1 cellular context compared by ENCODE assay signal in the genomic region with DNA sequence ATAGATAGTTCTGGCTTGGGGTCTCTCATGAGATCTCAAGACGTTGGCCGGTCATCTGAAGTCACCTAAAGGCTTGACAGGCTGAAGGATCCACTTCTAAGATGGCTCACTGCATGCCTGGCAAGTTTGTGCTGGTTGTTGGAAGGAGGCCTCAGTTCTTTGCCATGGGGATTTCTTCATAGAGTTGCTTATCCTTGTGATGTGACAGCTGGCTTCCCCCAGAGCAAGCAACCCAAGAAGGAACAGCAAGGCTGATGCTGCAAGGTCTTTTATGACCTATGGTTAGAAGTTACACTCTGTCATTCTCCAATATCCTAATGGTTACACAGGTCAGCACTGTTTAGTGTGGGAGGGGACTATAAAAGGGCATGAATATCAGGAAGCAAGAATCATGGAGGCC.
TF ChIP-seq lines count a peak whose summit lies in the region.

No MANE protein-coding gene starts in this region.

TF ChIP-seq in GM23338, 12 proteins besides CTCF, POLR2A, EP300 and RAD21 (continued from another document):
- TF ChIP-seq, protein P1, sequence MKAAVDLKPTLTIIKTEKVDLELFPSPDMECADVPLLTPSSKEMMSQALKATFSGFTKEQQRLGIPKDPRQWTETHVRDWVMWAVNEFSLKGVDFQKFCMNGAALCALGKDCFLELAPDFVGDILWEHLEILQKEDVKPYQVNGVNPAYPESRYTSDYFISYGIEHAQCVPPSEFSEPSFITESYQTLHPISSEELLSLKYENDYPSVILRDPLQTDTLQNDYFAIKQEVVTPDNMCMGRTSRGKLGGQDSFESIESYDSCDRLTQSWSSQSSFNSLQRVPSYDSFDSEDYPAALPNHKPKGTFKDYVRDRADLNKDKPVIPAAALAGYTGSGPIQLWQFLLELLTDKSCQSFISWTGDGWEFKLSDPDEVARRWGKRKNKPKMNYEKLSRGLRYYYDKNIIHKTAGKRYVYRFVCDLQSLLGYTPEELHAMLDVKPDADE (IDR thresholded peaks at IDR 0.05): no peak
- TF ChIP-seq ZNF331 (CRISPR knock-in tag; IDR thresholded peaks at IDR 0.05; ENCODE audit: low read depth) (no peak), ZNF114 (CRISPR knock-in tag; IDR thresholded peaks at IDR 0.05) (no peak), EZH2phosphoT487 (IDR thresholded peaks at IDR 0.05; ENCODE audit: unreplicated experiment) (no peak), POLR2AphosphoS5 (IDR thresholded peaks at IDR 0.05; ENCODE audit: low read depth) (no peak), EZH2 (IDR thresholded peaks at IDR 0.05; ENCODE audit: low read depth, unreplicated experiment) (no peak)
- TF ChIP-seq, protein P2, sequence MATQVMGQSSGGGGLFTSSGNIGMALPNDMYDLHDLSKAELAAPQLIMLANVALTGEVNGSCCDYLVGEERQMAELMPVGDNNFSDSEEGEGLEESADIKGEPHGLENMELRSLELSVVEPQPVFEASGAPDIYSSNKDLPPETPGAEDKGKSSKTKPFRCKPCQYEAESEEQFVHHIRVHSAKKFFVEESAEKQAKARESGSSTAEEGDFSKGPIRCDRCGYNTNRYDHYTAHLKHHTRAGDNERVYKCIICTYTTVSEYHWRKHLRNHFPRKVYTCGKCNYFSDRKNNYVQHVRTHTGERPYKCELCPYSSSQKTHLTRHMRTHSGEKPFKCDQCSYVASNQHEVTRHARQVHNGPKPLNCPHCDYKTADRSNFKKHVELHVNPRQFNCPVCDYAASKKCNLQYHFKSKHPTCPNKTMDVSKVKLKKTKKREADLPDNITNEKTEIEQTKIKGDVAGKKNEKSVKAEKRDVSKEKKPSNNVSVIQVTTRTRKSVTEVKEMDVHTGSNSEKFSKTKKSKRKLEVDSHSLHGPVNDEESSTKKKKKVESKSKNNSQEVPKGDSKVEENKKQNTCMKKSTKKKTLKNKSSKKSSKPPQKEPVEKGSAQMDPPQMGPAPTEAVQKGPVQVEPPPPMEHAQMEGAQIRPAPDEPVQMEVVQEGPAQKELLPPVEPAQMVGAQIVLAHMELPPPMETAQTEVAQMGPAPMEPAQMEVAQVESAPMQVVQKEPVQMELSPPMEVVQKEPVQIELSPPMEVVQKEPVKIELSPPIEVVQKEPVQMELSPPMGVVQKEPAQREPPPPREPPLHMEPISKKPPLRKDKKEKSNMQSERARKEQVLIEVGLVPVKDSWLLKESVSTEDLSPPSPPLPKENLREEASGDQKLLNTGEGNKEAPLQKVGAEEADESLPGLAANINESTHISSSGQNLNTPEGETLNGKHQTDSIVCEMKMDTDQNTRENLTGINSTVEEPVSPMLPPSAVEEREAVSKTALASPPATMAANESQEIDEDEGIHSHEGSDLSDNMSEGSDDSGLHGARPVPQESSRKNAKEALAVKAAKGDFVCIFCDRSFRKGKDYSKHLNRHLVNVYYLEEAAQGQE (IDR thresholded peaks at IDR 0.05; ENCODE audit: unreplicated experiment): no peak
